ENCODE assay signal across 8 cellular contexts in the genomic region with DNA sequence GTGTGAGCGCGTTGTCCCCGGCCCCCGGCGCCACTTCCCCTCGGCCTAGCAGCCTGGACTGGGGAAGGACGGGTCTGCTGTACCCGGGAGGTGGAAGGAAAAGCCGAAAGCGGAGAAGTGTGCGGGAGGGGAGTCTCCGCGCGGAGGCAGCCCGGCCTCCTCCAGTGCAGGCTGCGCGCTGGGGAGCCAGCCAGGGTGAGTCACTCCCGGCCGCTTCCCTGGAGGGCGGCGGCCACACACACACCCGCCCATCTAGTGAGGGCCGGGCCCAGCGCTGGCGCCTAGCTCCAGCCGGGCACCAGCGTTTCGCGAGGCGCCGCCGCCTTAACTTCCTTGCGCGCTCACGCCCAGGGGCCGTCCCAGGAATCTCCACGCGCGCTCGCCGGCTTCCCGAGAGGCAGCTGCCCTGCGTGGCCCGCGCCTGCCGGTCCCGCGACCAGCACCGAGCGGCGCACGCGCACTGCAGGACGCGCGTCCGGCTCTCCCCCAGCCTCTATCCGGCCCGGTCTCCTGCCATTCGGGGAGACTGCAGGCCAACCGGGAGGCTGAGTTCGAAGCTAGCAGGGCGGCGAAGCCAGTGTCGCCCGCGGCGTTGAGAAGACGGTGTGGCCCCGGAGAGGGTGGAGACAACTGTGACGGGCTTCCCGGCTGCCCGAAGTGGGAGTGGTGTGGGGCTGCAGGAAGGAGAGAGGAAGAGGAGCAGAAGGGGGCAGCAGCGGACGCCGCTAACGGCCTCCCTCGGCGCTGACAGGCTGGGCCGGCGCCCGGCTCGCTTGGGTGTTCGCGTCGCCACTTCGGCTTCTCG. TPM values are rescaled to one million over a fixed set of nuclear protein-coding genes. Genes with fewer than 3 reads are reported as not detected.
DNase-seq lines count a peak whose midpoint lies in the region; ATAC-seq and TF ChIP-seq lines count a peak whose summit lies in the region.

A gene (plus strand): TSS at position 702 of the 805 bp plus-strand sequence. CDS start 36,716 bp downstream, outside the sequence.

- no peaks in the 10 kb centered on the region for H3K9me3 ChIP-seq in right atrium auricular region
- no peaks in the 10 kb centered on the region for H3K9me3 ChIP-seq in vagina

- H3K27ac ChIP-seq in right atrium auricular region: peak within 1 kb of the TSS; percentile 99 to 100
- H3K27ac ChIP-seq in vagina: peak within 1 kb of the TSS; percentile 94

- no peaks in the 10 kb centered on the region for H3K27me3 ChIP-seq in right atrium auricular region
- H3K27me3 ChIP-seq in vagina: no peaks in the 10 kb centered on the region

- peaks cover 0 to 35% of the 10 kb centered on the region in 2 donors for H3K4me1 ChIP-seq in right atrium auricular region
- peaks cover 38% of the 10 kb centered on the region for H3K4me1 ChIP-seq in vagina

- peak in 1 of 2 donors; percentile 51 for TF ChIP-seq POLR2A in vagina (IDR thresholded peaks at IDR 0.05)

- peak; percentile 49 for TF ChIP-seq CTCF in GM12873 (IDR thresholded peaks at IDR 0.05; ENCODE audit: insufficient read depth, low read depth, low read length, missing control alignments)
- peak in 1 of 2 donors; percentile 56 for TF ChIP-seq CTCF in right atrium auricular region (IDR thresholded peaks at IDR 0.05)
- peak in 1 of 3 experiments; percentile 10 for TF ChIP-seq CTCF in vagina (IDR thresholded peaks at IDR 0.05)

- H3K36me3 ChIP-seq in right atrium auricular region (no peaks in the 10 kb centered on the region), vagina (no peaks in the 10 kb centered on the region)

- H3K4me3 ChIP-seq in right atrium auricular region: peak within 1 kb of the TSS; percentile 75 to 92
- H3K4me3 ChIP-seq in vagina: peak within 1 kb of the TSS; percentile 49 to 66

- peak; percentile 75 for ATAC-seq in HG02642 (IDR thresholded peaks at IDR 0.05; ENCODE audit: poor library complexity, unreplicated experiment)

- intact Hi-C loops in vagina (cut with DNase I): loop anchor here (5.0 to 10.0 kb wide), 4 partner anchors 60 to 300 kb away; a partner anchor contains a TSS

- DNase-seq in NCI-H1105 (lab: John Stamatoyannopoulos, UW): peak; percentile 81
- DNase-seq in T-helper 1 cell: peak; percentile 68 to 95 (median 72)
- peak; percentile 90 for DNase-seq in amniotic epithelial cell (ENCODE audit: low read depth)
- DNase-seq in right atrium auricular region (ENCODE audit: low spot score): peak; percentile 91
- peak; percentile 90 for DNase-seq in putamen (ENCODE audit: low spot score)
- DNase-seq in vagina (ENCODE audit: extremely low spot score in 2 of 2): peak in 1 of 2 donors; percentile 94

RNA-seq across cellular contexts. Expression of the gene that starts here (rescaled TPM):
- total RNA-seq in right atrium auricular region (10 to 100 TPM in 1 of 2 donors, 1 to 10 TPM in 1; 7.6 to 21.6 TPM), vagina (25.8 TPM)
